ENCODE assay signal across 1 cellular context in genomic region chr20:22523499-22524392, GRCh38.
A peak's percentile ranks its signal among the peaks of the same experiment; 100 is the strongest.
TF ChIP-seq lines count a peak whose summit lies in the region.

No MANE protein-coding gene starts in this region.

TF ChIP-seq in HepG2, 621 proteins besides CTCF, POLR2A, EP300 and RAD21 (continued from another document and continues in another):
- no peak for TF ChIP-seq IKZF1 (IDR thresholded peaks at IDR 0.05)
- no peak for TF ChIP-seq ZNF10 (CRISPR knock-in tag; IDR thresholded peaks at IDR 0.05; ENCODE audit: borderline replicate concordance, low read depth)
- TF ChIP-seq PREB (CRISPR knock-in tag; IDR thresholded peaks at IDR 0.05) = no peak
- no peak for TF ChIP-seq TAF15 (IDR thresholded peaks at IDR 0.05; ENCODE audit: low read depth, low read length, poor library complexity, severe bottlenecking)
- no peak for TF ChIP-seq DBP (CRISPR knock-in tag; IDR thresholded peaks at IDR 0.05; ENCODE audit: not compliant biosample characterization)
- peak; percentile 82 for TF ChIP-seq ZNF331 (CRISPR knock-in tag; IDR thresholded peaks at IDR 0.05)
- no peak for TF ChIP-seq ZNF282 (IDR thresholded peaks at IDR 0.05; ENCODE audit: partially characterized antibody)
- TF ChIP-seq, protein P1, sequence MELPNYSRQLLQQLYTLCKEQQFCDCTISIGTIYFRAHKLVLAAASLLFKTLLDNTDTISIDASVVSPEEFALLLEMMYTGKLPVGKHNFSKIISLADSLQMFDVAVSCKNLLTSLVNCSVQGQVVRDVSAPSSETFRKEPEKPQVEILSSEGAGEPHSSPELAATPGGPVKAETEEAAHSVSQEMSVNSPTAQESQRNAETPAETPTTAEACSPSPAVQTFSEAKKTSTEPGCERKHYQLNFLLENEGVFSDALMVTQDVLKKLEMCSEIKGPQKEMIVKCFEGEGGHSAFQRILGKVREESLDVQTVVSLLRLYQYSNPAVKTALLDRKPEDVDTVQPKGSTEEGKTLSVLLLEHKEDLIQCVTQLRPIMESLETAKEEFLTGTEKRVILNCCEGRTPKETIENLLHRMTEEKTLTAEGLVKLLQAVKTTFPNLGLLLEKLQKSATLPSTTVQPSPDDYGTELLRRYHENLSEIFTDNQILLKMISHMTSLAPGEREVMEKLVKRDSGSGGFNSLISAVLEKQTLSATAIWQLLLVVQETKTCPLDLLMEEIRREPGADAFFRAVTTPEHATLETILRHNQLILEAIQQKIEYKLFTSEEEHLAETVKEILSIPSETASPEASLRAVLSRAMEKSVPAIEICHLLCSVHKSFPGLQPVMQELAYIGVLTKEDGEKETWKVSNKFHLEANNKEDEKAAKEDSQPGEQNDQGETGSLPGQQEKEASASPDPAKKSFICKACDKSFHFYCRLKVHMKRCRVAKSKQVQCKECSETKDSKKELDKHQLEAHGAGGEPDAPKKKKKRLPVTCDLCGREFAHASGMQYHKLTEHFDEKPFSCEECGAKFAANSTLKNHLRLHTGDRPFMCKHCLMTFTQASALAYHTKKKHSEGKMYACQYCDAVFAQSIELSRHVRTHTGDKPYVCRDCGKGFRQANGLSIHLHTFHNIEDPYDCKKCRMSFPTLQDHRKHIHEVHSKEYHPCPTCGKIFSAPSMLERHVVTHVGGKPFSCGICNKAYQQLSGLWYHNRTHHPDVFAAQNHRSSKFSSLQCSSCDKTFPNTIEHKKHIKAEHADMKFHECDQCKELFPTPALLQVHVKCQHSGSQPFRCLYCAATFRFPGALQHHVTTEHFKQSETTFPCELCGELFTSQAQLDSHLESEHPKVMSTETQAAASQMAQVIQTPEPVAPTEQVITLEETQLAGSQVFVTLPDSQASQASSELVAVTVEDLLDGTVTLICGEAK (IDR thresholded peaks at IDR 0.05) = no peak
- TF ChIP-seq, protein P1 (CRISPR knock-in tag; IDR thresholded peaks at IDR 0.05) = peak; percentile 74
- peak; percentile 85 for TF ChIP-seq MEF2D (CRISPR knock-in tag; IDR thresholded peaks at IDR 0.05)
- 0 out of 2 replicates have a peak, but pooled peaks have one; percentile 33 for TF ChIP-seq ZNF7 (CRISPR knock-in tag; IDR thresholded peaks at IDR 0.05)
- TF ChIP-seq ASH2L (IDR thresholded peaks at IDR 0.05; ENCODE audit: insufficient read length, low read depth, low read length) = peak; percentile 100
- TF ChIP-seq RXRA (CRISPR knock-in tag; IDR thresholded peaks at IDR 0.05) = peak; percentile 77
- TF ChIP-seq ZNF740 (CRISPR knock-in tag; IDR thresholded peaks at IDR 0.05) = no peak
- peak; percentile 92 for TF ChIP-seq WIZ (CRISPR knock-in tag; IDR thresholded peaks at IDR 0.05)
- no peak for TF ChIP-seq HNRNPH1 (optimal IDR thresholded peaks at IDR 0.05; ENCODE audit: low read depth, low read length)
- TF ChIP-seq ZSCAN31 (CRISPR knock-in tag; IDR thresholded peaks at IDR 0.05; ENCODE audit: low read depth) = no peak; the same call in 1 of the 2 replicates
- peak; percentile 86; the same call in 1 of the 2 replicates for TF ChIP-seq ZSCAN12 (CRISPR knock-in tag; IDR thresholded peaks at IDR 0.05)
- TF ChIP-seq ZNF549 (CRISPR knock-in tag; IDR thresholded peaks at IDR 0.05) = peak; percentile 97
- peak; percentile 50 for TF ChIP-seq GABPB1 (CRISPR knock-in tag; IDR thresholded peaks at IDR 0.05)
- no peak for TF ChIP-seq RORA (CRISPR knock-in tag; IDR thresholded peaks at IDR 0.05)
- no peak for TF ChIP-seq ZNF552 (CRISPR knock-in tag; IDR thresholded peaks at IDR 0.05; ENCODE audit: borderline replicate concordance)
- TF ChIP-seq TBX2 (CRISPR knock-in tag; IDR thresholded peaks at IDR 0.05; ENCODE audit: borderline replicate concordance) = peak; percentile 76
- peak; percentile 72; the same call in 1 of the 2 replicates for TF ChIP-seq ZNF605 (CRISPR knock-in tag; IDR thresholded peaks at IDR 0.05)
- 0 out of 2 replicates have a peak, but pooled peaks have one; percentile 23 for TF ChIP-seq BHLHE40 (IDR thresholded peaks at IDR 0.05; ENCODE audit: low read length)
- TF ChIP-seq, protein P2, sequence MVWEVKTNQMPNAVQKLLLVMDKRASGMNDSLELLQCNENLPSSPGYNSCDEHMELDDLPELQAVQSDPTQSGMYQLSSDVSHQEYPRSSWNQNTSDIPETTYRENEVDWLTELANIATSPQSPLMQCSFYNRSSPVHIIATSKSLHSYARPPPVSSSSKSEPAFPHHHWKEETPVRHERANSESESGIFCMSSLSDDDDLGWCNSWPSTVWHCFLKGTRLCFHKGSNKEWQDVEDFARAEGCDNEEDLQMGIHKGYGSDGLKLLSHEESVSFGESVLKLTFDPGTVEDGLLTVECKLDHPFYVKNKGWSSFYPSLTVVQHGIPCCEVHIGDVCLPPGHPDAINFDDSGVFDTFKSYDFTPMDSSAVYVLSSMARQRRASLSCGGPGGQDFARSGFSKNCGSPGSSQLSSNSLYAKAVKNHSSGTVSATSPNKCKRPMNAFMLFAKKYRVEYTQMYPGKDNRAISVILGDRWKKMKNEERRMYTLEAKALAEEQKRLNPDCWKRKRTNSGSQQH (CRISPR knock-in tag; IDR thresholded peaks at IDR 0.05; ENCODE audit: low read depth) = peak; percentile 86; the same call in 1 of the 2 replicates
- TF ChIP-seq, protein P3, sequence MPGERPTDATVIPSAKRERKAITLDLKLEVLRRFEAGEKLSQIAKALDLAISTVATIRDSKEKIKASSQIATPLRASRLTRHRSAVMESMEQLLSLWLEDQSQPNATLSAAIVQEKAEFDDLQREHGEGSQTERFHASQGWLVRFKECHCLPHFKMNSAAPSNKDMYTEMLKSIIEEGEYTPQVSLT (CRISPR knock-in tag; IDR thresholded peaks at IDR 0.05; ENCODE audit: borderline replicate concordance, low read depth) = no peak
- TF ChIP-seq MXD1 (CRISPR knock-in tag; IDR thresholded peaks at IDR 0.05) = 0 out of 2 replicates have a peak, but pooled peaks have one; percentile 49
- peak; percentile 72 for TF ChIP-seq TOE1 (CRISPR knock-in tag; IDR thresholded peaks at IDR 0.05)
- TF ChIP-seq NCOA2 (CRISPR knock-in tag; IDR thresholded peaks at IDR 0.05) = peak; percentile 90
- no peak for TF ChIP-seq LRRFIP1 (CRISPR knock-in tag; conservative IDR thresholded peaks at IDR 0.05)
- TF ChIP-seq NBN (conservative IDR thresholded peaks at IDR 0.05) = no peak
- no peak for TF ChIP-seq SRSF9 (IDR thresholded peaks at IDR 0.05; ENCODE audit: borderline replicate concordance, insufficient read depth, low read depth, low read length, poor library complexity, severe bottlenecking)
- TF ChIP-seq, protein P4, sequence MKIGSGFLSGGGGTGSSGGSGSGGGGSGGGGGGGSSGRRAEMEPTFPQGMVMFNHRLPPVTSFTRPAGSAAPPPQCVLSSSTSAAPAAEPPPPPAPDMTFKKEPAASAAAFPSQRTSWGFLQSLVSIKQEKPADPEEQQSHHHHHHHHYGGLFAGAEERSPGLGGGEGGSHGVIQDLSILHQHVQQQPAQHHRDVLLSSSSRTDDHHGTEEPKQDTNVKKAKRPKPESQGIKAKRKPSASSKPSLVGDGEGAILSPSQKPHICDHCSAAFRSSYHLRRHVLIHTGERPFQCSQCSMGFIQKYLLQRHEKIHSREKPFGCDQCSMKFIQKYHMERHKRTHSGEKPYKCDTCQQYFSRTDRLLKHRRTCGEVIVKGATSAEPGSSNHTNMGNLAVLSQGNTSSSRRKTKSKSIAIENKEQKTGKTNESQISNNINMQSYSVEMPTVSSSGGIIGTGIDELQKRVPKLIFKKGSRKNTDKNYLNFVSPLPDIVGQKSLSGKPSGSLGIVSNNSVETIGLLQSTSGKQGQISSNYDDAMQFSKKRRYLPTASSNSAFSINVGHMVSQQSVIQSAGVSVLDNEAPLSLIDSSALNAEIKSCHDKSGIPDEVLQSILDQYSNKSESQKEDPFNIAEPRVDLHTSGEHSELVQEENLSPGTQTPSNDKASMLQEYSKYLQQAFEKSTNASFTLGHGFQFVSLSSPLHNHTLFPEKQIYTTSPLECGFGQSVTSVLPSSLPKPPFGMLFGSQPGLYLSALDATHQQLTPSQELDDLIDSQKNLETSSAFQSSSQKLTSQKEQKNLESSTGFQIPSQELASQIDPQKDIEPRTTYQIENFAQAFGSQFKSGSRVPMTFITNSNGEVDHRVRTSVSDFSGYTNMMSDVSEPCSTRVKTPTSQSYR (CRISPR knock-in tag; IDR thresholded peaks at IDR 0.05; ENCODE audit: borderline replicate concordance) = peak; percentile 62; the same call in 1 of the 2 replicates
- no peak for TF ChIP-seq MBNL3 (CRISPR knock-in tag; conservative IDR thresholded peaks at IDR 0.05)
- no peak for TF ChIP-seq RFX1 (IDR thresholded peaks at IDR 0.05)
- peak; percentile 33; the same call in 1 of the 2 replicates for TF ChIP-seq ZNF33A (CRISPR knock-in tag; IDR thresholded peaks at IDR 0.05; ENCODE audit: borderline replicate concordance)
- TF ChIP-seq NFE2L2 (IDR thresholded peaks at IDR 0.05; ENCODE audit: low read length) = no peak; the same call in 1 of the 2 replicates
- TF ChIP-seq ARID2 (CRISPR knock-in tag; IDR thresholded peaks at IDR 0.05; ENCODE audit: borderline replicate concordance) = peak; percentile 66; the same call in 1 of the 2 replicates
- TF ChIP-seq ZNF800 (CRISPR knock-in tag; IDR thresholded peaks at IDR 0.05) = no peak
